Comparison of ENCODE assay signal across 18 cellular contexts in genomic region chr16:29898135-29898534, GRCh38. TPM values are rescaled to one million over a fixed set of nuclear protein-coding genes. Genes with fewer than 3 reads are reported as not detected.
DNase-seq lines count a peak whose midpoint lies in the region; ATAC-seq, FAIRE-seq and TF ChIP-seq lines count a peak whose summit lies in the region.
"Had no signal": no experiment of that assay in that cellular context is flagged by ENCODE, and none has a peak within 500 bp of the region (broad histone marks: within the 10 kb centered on the region; RNA-seq: fewer than 3 reads in every experiment).

No MANE protein-coding gene starts in this region.

- peaks cover 49% of the 10 kb centered on the region for H3K4me1 ChIP-seq in HepG2 (ENCODE audit: insufficient read depth, low read length)
- H3K4me1 ChIP-seq in right lobe of liver: no peaks in the 10 kb centered on the region
- no peaks in the 10 kb centered on the region for H3K4me1 ChIP-seq in uterus

- H3K4me1 Mint-ChIP-seq in type B pancreatic cell (ENCODE audit: unreplicated experiment): peaks cover 6% of the 10 kb centered on the region

- POLR2A ChIA-PET in HepG2 (lab: Yijun Ruan, JAX): interaction anchor here (0.6 kb wide), 1 partner anchor 950 kb away, joined by 4 read pairs; no protein-coding TSS in a partner anchor

- no peak for DNase-seq in HepG2 (ENCODE audit: low spot score)
- no peak for DNase-seq in right lobe of liver
- peak; percentile 34 for DNase-seq in cerebellar cortex (ENCODE audit: low spot score)
- DNase-seq in left kidney (ENCODE audit: low read depth, low spot score): peak; percentile 76
- no peak for DNase-seq in type B pancreatic cell (ENCODE audit: extremely low spot score, unreplicated experiment)
- DNase-seq in SHP77 (lab: John Stamatoyannopoulos, UW): no peak
- DNase-seq in uterus: no peak
- DNase-seq: ACHN; activated naive CD4-positive, alpha-beta T cell treated with anti-CD3 and anti-CD28 coated beads, Interleukin-2, amount 50 U/mL, for 16 hours; head of caudate nucleus; NCI-H1930 had no signal

- no peaks in the 10 kb centered on the region for H3K9me3 ChIP-seq in HepG2 (ENCODE audit: low read length)
- H3K9me3 ChIP-seq in right lobe of liver: no peaks in the 10 kb centered on the region
- H3K9me3 ChIP-seq in uterus: no peaks in the 10 kb centered on the region
- H3K9me3 ChIP-seq: SJSA1, suprapubic skin had no signal

- peak overlapping the region; percentile 68; the same call in 1 of the 2 replicates for H3K9ac ChIP-seq in HepG2 (ENCODE audit: insufficient read depth, low read depth, low read length)

- H2AFZ ChIP-seq in HepG2 (ENCODE audit: low read length): no peak overlapping the region

- H3K27me3 Mint-ChIP-seq in type B pancreatic cell: peaks cover 36% of the 10 kb centered on the region

- no TSS peak for BruUV-seq in HepG2 (replicated peaks; lab: Mats Ljungman, UMichigan)

- no peak for TF ChIP-seq RAD21 in HepG2 (CRISPR knock-in tag; IDR thresholded peaks at IDR 0.05)

- H3K36me3 ChIP-seq in HepG2 (replicated peaks in 1 of 2; ENCODE audit: control insufficient read depth in 1 of 2, insufficient read depth in 2 of 2, low read length in 2 of 2) (no peaks in the 10 kb centered on the region), right lobe of liver (no peaks in the 10 kb centered on the region), uterus (no peaks in the 10 kb centered on the region)
- H3K36me3 ChIP-seq: cardiac muscle cell, SJSA1, suprapubic skin had no signal

- intact Hi-C loops in HepG2 (cut with micrococcal nuclease; ENCODE audit: unreplicated experiment): no loop called here
- intact Hi-C loops in right lobe of liver (cut with DNase I): no loop called here
- intact Hi-C loops in uterus (cut with DNase I; ENCODE audit: low total_unique reads): no loop called here

- no peaks in the 10 kb centered on the region for H3K36me3 Mint-ChIP-seq in type B pancreatic cell
- H3K36me3 Mint-ChIP-seq: natural killer cell treated with Interleukin-12 subunit alpha and Interleukin-12 subunit beta and Interleukin-15 and Interleukin-18, amount 100 ng/mL, for 72 hours had no signal

- H3K4me3 Mint-ChIP-seq in type B pancreatic cell: peak overlapping the region; percentile 81
- H3K4me3 Mint-ChIP-seq: natural killer cell treated with Interleukin-12 subunit alpha and Interleukin-12 subunit beta and Interleukin-15 and Interleukin-18, amount 100 ng/mL, for 72 hours had no signal

- no peak for ATAC-seq in HepG2
- no peak for ATAC-seq in right lobe of liver
- ATAC-seq in HG02973 (IDR thresholded peaks at IDR 0.05; ENCODE audit: unreplicated experiment): no peak
- ATAC-seq: natural killer cell treated with Interleukin-12 subunit alpha and Interleukin-12 subunit beta and Interleukin-15 and Interleukin-18, amount 100 ng/mL, for 72 hours had no signal

- no peak for FAIRE-seq in HepG2 (lab: Jason Lieb, UNC)

- H3K27ac Mint-ChIP-seq in type B pancreatic cell: no peak overlapping the region
- H3K27ac Mint-ChIP-seq: natural killer cell treated with Interleukin-12 subunit alpha and Interleukin-12 subunit beta and Interleukin-15 and Interleukin-18, amount 100 ng/mL, for 72 hours had no signal

- H3K4me3 ChIP-seq in HepG2 (replicated peaks in 1 of 3; ENCODE audit: insufficient read depth in 1 of 3, low read depth in 2 of 3, low read length in 3 of 3) (peak overlapping the region in 2 of 3 experiments; percentile 79 to 99; a peak in 5 of 6 replicates), right lobe of liver (no peak overlapping the region), uterus (no peak overlapping the region)
- H3K4me3 ChIP-seq: suprapubic skin had no signal

- in situ Hi-C loops in HepG2 (cut with HindIII; ENCODE audit: extremely low pct_ligation_motif_present, low pct_unique_long_range_greater_than_20kb): no loop called here

- TF ChIP-seq POLR2A in HepG2 (IDR thresholded peaks at IDR 0.05; ENCODE audit: insufficient read depth in 1 of 2, low read depth in 2 of 2, low read length in 2 of 2) (no peak), right lobe of liver (IDR thresholded peaks at IDR 0.05) (no peak), uterus (IDR thresholded peaks at IDR 0.05) (no peak)

- no peaks in the 10 kb centered on the region for H3K9me3 Mint-ChIP-seq in type B pancreatic cell
- H3K9me3 Mint-ChIP-seq: natural killer cell treated with Interleukin-12 subunit alpha and Interleukin-12 subunit beta and Interleukin-15 and Interleukin-18, amount 100 ng/mL, for 72 hours had no signal

- WGBS in HepG2 (ENCODE audit: low lambda C conversion rate): 17% methylated on average over 5 of the region's 5 CpGs
- 6% methylated on average over 5 of the region's 5 CpGs for WGBS in right lobe of liver (ENCODE audit: insufficient coverage, low coverage, low lambda C conversion rate, missing lambda C conversion rate)

- CTCF ChIA-PET in HepG2 (lab: Yijun Ruan, JAX; ENCODE audit: low intra/inter-chr PET ratio, low total read pairs): no interaction called here

- H4K20me1 ChIP-seq in HepG2 (ENCODE audit: insufficient read depth, low read length): peaks cover 5% of the 10 kb centered on the region; the same call in 1 of the 2 replicates

- H3K4me2 ChIP-seq in HepG2 (ENCODE audit: low read depth, low read length): peak overlapping the region; percentile 99

- H3K27ac ChIP-seq in HepG2 (ENCODE audit: extremely low read length, insufficient read depth, low read length): no peak overlapping the region
- no peak overlapping the region for H3K27ac ChIP-seq in right lobe of liver
- H3K27ac ChIP-seq in uterus: no peak overlapping the region
- H3K27ac ChIP-seq: cardiac muscle cell, epithelial cell of prostate, SJSA1, suprapubic skin had no signal

- TF ChIP-seq EP300 in HepG2 (IDR thresholded peaks at IDR 0.05; ENCODE audit: low read depth in 2 of 2, low read length in 2 of 2): no peak
- TF ChIP-seq EP300 in HepG2 (CRISPR knock-in tag; IDR thresholded peaks at IDR 0.05; ENCODE audit: borderline replicate concordance): no peak

- TF ChIP-seq CTCF in HepG2 (CRISPR knock-in tag; IDR thresholded peaks at IDR 0.05) (no peak), right lobe of liver (IDR thresholded peaks at IDR 0.05) (no peak), type B pancreatic cell (conservative IDR thresholded peaks at IDR 0.05) (no peak), uterus (IDR thresholded peaks at IDR 0.05) (no peak)

- H3K79me2 ChIP-seq in HepG2 (ENCODE audit: insufficient read depth, low read length): peaks cover 19% of the 10 kb centered on the region

- H3K27me3 ChIP-seq in HepG2 (ENCODE audit: control insufficient read depth in 1 of 2, insufficient read depth in 2 of 2, low read length in 2 of 2) (no peaks in the 10 kb centered on the region; a peak in 1 of 5 replicates), right lobe of liver (no peaks in the 10 kb centered on the region), uterus (no peaks in the 10 kb centered on the region)
- H3K27me3 ChIP-seq: cardiac muscle cell, SJSA1 had no signal

RNA-seq across cellular contexts. Expression of gene SEZ6L2, which starts 1.2 kb away (rescaled TPM):
- total RNA-seq in HepG2 (2016; rRNA removed; fragmentation: Illumina TruSeq; extraction: Trizol) (6.6 and 14.9 TPM in 2 replicates), right lobe of liver (under 1 TPM; 0.15 to 0.56 (median 0.32) TPM), type B pancreatic cell (ENCODE audit: low replicate concordance) (19.3 and 19.4 TPM in 2 replicates), uterus (10 to 100 TPM in 1 of 4 donors, 1 to 10 TPM in 1, under 1 TPM in 1, not detected in 1; 0.52 to 19.4 (median 4.6) TPM)
- 3.7 and 4.1 TPM in 2 replicates for total RNA-seq in HepG2 (2016; cell fraction: cytosol; rRNA removed; fragmentation: Illumina TruSeq; extraction: Trizol; ENCODE audit: low read depth)
- total RNA-seq in HepG2 (2016; cell fraction: insoluble cytoplasmic fraction; rRNA removed; fragmentation: Illumina TruSeq; extraction: Trizol): 6.3 and 16.9 TPM in 2 replicates
- total RNA-seq in HepG2 (2016; cell fraction: membrane; rRNA removed; fragmentation: Illumina TruSeq; extraction: Trizol): 4.3 and 4.9 TPM in 2 replicates
- 21.8 and 29.5 TPM in 2 replicates for total RNA-seq in HepG2 (2016; cell fraction: nucleus; rRNA removed; fragmentation: Illumina TruSeq; extraction: Trizol)
- polyA plus RNA-seq in HepG2 (2011; rRNA removed): 16.9 and 30.7 TPM in 2 replicates
- 12.5 and 15.5 TPM in 2 replicates for polyA plus RNA-seq in HepG2 (2011; cell fraction: cytosol; rRNA removed)
- polyA plus RNA-seq in HepG2 (2011; cell fraction: nucleus; rRNA removed): 35.5 and 38.0 TPM in 2 replicates
- 37.5 and 51.6 TPM in 2 replicates for polyA plus RNA-seq in HepG2 (2012)
- 3.0 TPM in 2 replicates for polyA plus RNA-seq in HepG2 (2016; cell fraction: cytosol; fragmentation: Illumina TruSeq; extraction: Trizol; ENCODE audit: low read depth)
- 11.5 and 16.2 TPM in 2 replicates for polyA plus RNA-seq in HepG2 (2016; cell fraction: insoluble cytoplasmic fraction; fragmentation: Illumina TruSeq; extraction: Trizol; ENCODE audit: low read depth)
- 4.0 and 4.3 TPM in 2 replicates for polyA plus RNA-seq in HepG2 (2016; cell fraction: membrane; fragmentation: Illumina TruSeq; extraction: Trizol; ENCODE audit: low read depth)
- polyA plus RNA-seq in HepG2 (2016; cell fraction: nucleus; fragmentation: Illumina TruSeq; extraction: Trizol; ENCODE audit: insufficient read depth, low read depth): 54.8 and 59.9 TPM in 2 replicates
- 3.1 and 15.3 TPM in 2 replicates for polyA minus RNA-seq in HepG2 (2011; rRNA and poly(A)+ RNA removed; ENCODE audit: low replicate concordance)
- 14.8 and 23.0 TPM in 2 replicates for polyA minus RNA-seq in HepG2 (2011; cell fraction: cytosol; rRNA and poly(A)+ RNA removed)
- 5.0 and 6.7 TPM in 2 replicates for polyA minus RNA-seq in HepG2 (2011; cell fraction: nucleus; rRNA and poly(A)+ RNA removed)
- total RNA-seq: natural killer cell treated with Interleukin-12 subunit alpha and Interleukin-12 subunit beta and Interleukin-15 and Interleukin-18, amount 100 ng/mL, for 72 hours had no signal

RNA-seq across cellular contexts. Expression of gene ASPHD1, which starts 2.2 kb away (rescaled TPM):
- 15.6 and 19.7 TPM in 2 replicates for total RNA-seq in HepG2 (2016; rRNA removed; fragmentation: Illumina TruSeq; extraction: Trizol)
- 24.1 and 26.2 TPM in 2 replicates for total RNA-seq in HepG2 (2016; cell fraction: cytosol; rRNA removed; fragmentation: Illumina TruSeq; extraction: Trizol; ENCODE audit: low read depth)
- 15.4 and 16.9 TPM in 2 replicates for total RNA-seq in HepG2 (2016; cell fraction: insoluble cytoplasmic fraction; rRNA removed; fragmentation: Illumina TruSeq; extraction: Trizol)
- total RNA-seq in HepG2 (2016; cell fraction: membrane; rRNA removed; fragmentation: Illumina TruSeq; extraction: Trizol): 20.0 and 24.1 TPM in 2 replicates
- total RNA-seq in HepG2 (2016; cell fraction: nucleus; rRNA removed; fragmentation: Illumina TruSeq; extraction: Trizol): 11.4 and 16.6 TPM in 2 replicates
- polyA plus RNA-seq in HepG2 (2011; rRNA removed): 13.1 and 15.6 TPM in 2 replicates
- 13.1 and 24.4 TPM in 2 replicates for polyA plus RNA-seq in HepG2 (2011; cell fraction: cytosol; rRNA removed)
- polyA plus RNA-seq in HepG2 (2011; cell fraction: nucleus; rRNA removed): 19.1 and 19.6 TPM in 2 replicates
- 21.4 and 27.6 TPM in 2 replicates for polyA plus RNA-seq in HepG2 (2012)
- 40.7 and 41.8 TPM in 2 replicates for polyA plus RNA-seq in HepG2 (2016; cell fraction: cytosol; fragmentation: Illumina TruSeq; extraction: Trizol; ENCODE audit: low read depth)
- polyA plus RNA-seq in HepG2 (2016; cell fraction: insoluble cytoplasmic fraction; fragmentation: Illumina TruSeq; extraction: Trizol; ENCODE audit: low read depth): 24.8 and 27.8 TPM in 2 replicates
- 36.3 and 40.4 TPM in 2 replicates for polyA plus RNA-seq in HepG2 (2016; cell fraction: membrane; fragmentation: Illumina TruSeq; extraction: Trizol; ENCODE audit: low read depth)
- 44.0 and 50.6 TPM in 2 replicates for polyA plus RNA-seq in HepG2 (2016; cell fraction: nucleus; fragmentation: Illumina TruSeq; extraction: Trizol; ENCODE audit: insufficient read depth, low read depth)
- 9.7 and 9.8 TPM in 2 replicates for polyA minus RNA-seq in HepG2 (2011; rRNA and poly(A)+ RNA removed; ENCODE audit: low replicate concordance)
- 7.6 and 9.7 TPM in 2 replicates for polyA minus RNA-seq in HepG2 (2011; cell fraction: cytosol; rRNA and poly(A)+ RNA removed)
- polyA minus RNA-seq in HepG2 (2011; cell fraction: nucleus; rRNA and poly(A)+ RNA removed): 5.4 and 8.5 TPM in 2 replicates
- total RNA-seq in right lobe of liver: under 1 TPM in 2 of 6 experiments, not detected in 4; 0.38 to 0.50 TPM
- total RNA-seq in type B pancreatic cell (ENCODE audit: low replicate concordance): 7.8 TPM in 2 replicates
- total RNA-seq in uterus: 1 to 10 TPM in 2 of 4 donors, under 1 TPM in 1, not detected in 1; 0.61 to 1.0 (median 1.0) TPM
- total RNA-seq: lower leg skin had no signal

RNA-seq across cellular contexts. Expression of gene KCTD13, which starts 27.9 kb away (rescaled TPM):
- 3.9 and 6.3 TPM in 2 replicates for total RNA-seq in HepG2 (2016; rRNA removed; fragmentation: Illumina TruSeq; extraction: Trizol)
- 5.8 and 7.7 TPM in 2 replicates for total RNA-seq in HepG2 (2016; cell fraction: cytosol; rRNA removed; fragmentation: Illumina TruSeq; extraction: Trizol; ENCODE audit: low read depth)
- 2.8 and 7.4 TPM in 2 replicates for total RNA-seq in HepG2 (2016; cell fraction: insoluble cytoplasmic fraction; rRNA removed; fragmentation: Illumina TruSeq; extraction: Trizol)
- total RNA-seq in HepG2 (2016; cell fraction: membrane; rRNA removed; fragmentation: Illumina TruSeq; extraction: Trizol): 7.3 and 8.6 TPM in 2 replicates
- total RNA-seq in HepG2 (2016; cell fraction: nucleus; rRNA removed; fragmentation: Illumina TruSeq; extraction: Trizol): 9.6 and 9.7 TPM in 2 replicates
- polyA plus RNA-seq in HepG2 (2011; rRNA removed): 14.7 and 15.2 TPM in 2 replicates
- 8.7 and 10.2 TPM in 2 replicates for polyA plus RNA-seq in HepG2 (2011; cell fraction: cytosol; rRNA removed)
- 37.3 and 41.9 TPM in 2 replicates for polyA plus RNA-seq in HepG2 (2011; cell fraction: nucleus; rRNA removed)
- 8.8 and 11.0 TPM in 2 replicates for polyA plus RNA-seq in HepG2 (2012)
- polyA plus RNA-seq in HepG2 (2016; cell fraction: cytosol; fragmentation: Illumina TruSeq; extraction: Trizol; ENCODE audit: low read depth): 5.4 and 7.2 TPM in 2 replicates
- 6.8 and 8.7 TPM in 2 replicates for polyA plus RNA-seq in HepG2 (2016; cell fraction: insoluble cytoplasmic fraction; fragmentation: Illumina TruSeq; extraction: Trizol; ENCODE audit: low read depth)
- 8.5 and 8.9 TPM in 2 replicates for polyA plus RNA-seq in HepG2 (2016; cell fraction: membrane; fragmentation: Illumina TruSeq; extraction: Trizol; ENCODE audit: low read depth)
- 31.0 and 34.1 TPM in 2 replicates for polyA plus RNA-seq in HepG2 (2016; cell fraction: nucleus; fragmentation: Illumina TruSeq; extraction: Trizol; ENCODE audit: insufficient read depth, low read depth)
- 17.9 and 20.7 TPM in 2 replicates for polyA minus RNA-seq in HepG2 (2011; rRNA and poly(A)+ RNA removed; ENCODE audit: low replicate concordance)
- polyA minus RNA-seq in HepG2 (2011; cell fraction: cytosol; rRNA and poly(A)+ RNA removed): 4.5 and 5.2 TPM in 2 replicates
- 18.8 and 20.0 TPM in 2 replicates for polyA minus RNA-seq in HepG2 (2011; cell fraction: nucleus; rRNA and poly(A)+ RNA removed)
- total RNA-seq in right lobe of liver: 10 to 100 TPM in 1 of 6 experiments, 1 to 10 TPM in 5; 5.4 to 13.5 (median 7.2) TPM
- total RNA-seq in type B pancreatic cell (ENCODE audit: low replicate concordance): 17.9 and 20.6 TPM in 2 replicates
- 10 to 100 TPM in 2 of 4 donors, 1 to 10 TPM in 2; 1.8 to 33.3 (median 14.6) TPM for total RNA-seq in uterus

RNA-seq across cellular contexts. Expression of gene CDIPT, which starts 35.1 kb away (rescaled TPM):
- total RNA-seq in HepG2 (2016; rRNA removed; fragmentation: Illumina TruSeq; extraction: Trizol) (39.2 and 54.9 TPM in 2 replicates), right lobe of liver (10 to 100 TPM; 35.1 to 96.6 (median 58.2) TPM), type B pancreatic cell (ENCODE audit: low replicate concordance) (58.0 and 73.3 TPM in 2 replicates), uterus (10 to 100 TPM; 35.1 to 83.7 (median 59.1) TPM)
- total RNA-seq in HepG2 (2016; cell fraction: cytosol; rRNA removed; fragmentation: Illumina TruSeq; extraction: Trizol; ENCODE audit: low read depth): 23.3 and 32.6 TPM in 2 replicates
- 43.4 and 55.7 TPM in 2 replicates for total RNA-seq in HepG2 (2016; cell fraction: insoluble cytoplasmic fraction; rRNA removed; fragmentation: Illumina TruSeq; extraction: Trizol)
- total RNA-seq in HepG2 (2016; cell fraction: membrane; rRNA removed; fragmentation: Illumina TruSeq; extraction: Trizol): 45.8 and 63.4 TPM in 2 replicates
- total RNA-seq in HepG2 (2016; cell fraction: nucleus; rRNA removed; fragmentation: Illumina TruSeq; extraction: Trizol): 32.9 and 36.1 TPM in 2 replicates
- 97.5 and 109 TPM in 2 replicates for polyA plus RNA-seq in HepG2 (2011; rRNA removed)
- 106 and 126 TPM in 2 replicates for polyA plus RNA-seq in HepG2 (2011; cell fraction: cytosol; rRNA removed)
- 59.6 and 70.3 TPM in 2 replicates for polyA plus RNA-seq in HepG2 (2011; cell fraction: nucleus; rRNA removed)
- 53.5 and 77.9 TPM in 2 replicates for polyA plus RNA-seq in HepG2 (2012)
- 28.1 and 42.6 TPM in 2 replicates for polyA plus RNA-seq in HepG2 (2016; cell fraction: cytosol; fragmentation: Illumina TruSeq; extraction: Trizol; ENCODE audit: low read depth)
- polyA plus RNA-seq in HepG2 (2016; cell fraction: insoluble cytoplasmic fraction; fragmentation: Illumina TruSeq; extraction: Trizol; ENCODE audit: low read depth): 49.9 and 51.9 TPM in 2 replicates
- polyA plus RNA-seq in HepG2 (2016; cell fraction: membrane; fragmentation: Illumina TruSeq; extraction: Trizol; ENCODE audit: low read depth): 49.0 and 62.7 TPM in 2 replicates
- 63.3 and 67.6 TPM in 2 replicates for polyA plus RNA-seq in HepG2 (2016; cell fraction: nucleus; fragmentation: Illumina TruSeq; extraction: Trizol; ENCODE audit: insufficient read depth, low read depth)
- polyA minus RNA-seq in HepG2 (2011; rRNA and poly(A)+ RNA removed; ENCODE audit: low replicate concordance): 98.0 and 109 TPM in 2 replicates
- 39.7 and 49.2 TPM in 2 replicates for polyA minus RNA-seq in HepG2 (2011; cell fraction: cytosol; rRNA and poly(A)+ RNA removed)
- 15.5 and 25.5 TPM in 2 replicates for polyA minus RNA-seq in HepG2 (2011; cell fraction: nucleus; rRNA and poly(A)+ RNA removed)

Comparison
In these comparisons a context has a peak if more than half of its experiments do, and no peak if none do; other contexts are left out.
1. H3K4me3 ChIP-seq: peak in HepG2 (2 of 3); none in right lobe of liver (0 of 3) and uterus (0 of 2).
2. DNase-seq: peak in cerebellar cortex (single experiment) and left kidney (single experiment); none in HepG2 (single experiment), right lobe of liver (0 of 3), type B pancreatic cell (single experiment), SHP77 (0 of 2) and uterus (0 of 2).